Comparison of ENCODE assay signal across 11 cellular contexts in the genomic region with DNA sequence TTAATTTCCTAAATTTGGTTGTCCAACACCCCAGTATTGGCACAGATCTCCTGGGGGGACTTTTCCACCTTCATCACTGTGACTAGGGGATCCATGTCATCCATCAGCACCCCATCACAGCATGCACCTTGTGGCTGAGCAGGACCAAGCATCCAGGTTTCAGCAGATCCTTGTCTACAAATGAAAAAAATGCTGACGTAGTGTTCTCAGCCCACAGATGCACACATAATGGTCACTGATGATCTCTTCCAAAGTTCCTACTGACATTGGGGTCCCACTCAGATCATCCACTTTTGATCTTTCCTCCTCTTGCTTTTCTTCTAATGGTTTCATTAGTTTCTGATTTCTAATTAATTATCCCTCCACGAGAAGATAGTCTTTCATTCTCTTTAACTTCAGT.
"Had no signal": no experiment of that assay in that cellular context is flagged by ENCODE, and none has a peak within 500 bp of the region (broad histone marks: within the 10 kb centered on the region; RNA-seq: fewer than 3 reads in every experiment).

No MANE protein-coding gene starts in this region.

- H3K4me1 Mint-ChIP-seq: GM23338, H9 had no signal

- H3K9me3 ChIP-seq: HAP-1 had no signal

- DNase-seq: GM23248, GOT3, H7, H9, HCEC 1CT, HFFc6 had no signal

- H3K36me3 ChIP-seq: HAP-1 had no signal

- H3K4me3 Mint-ChIP-seq: GM23338, H9, HFFc6 had no signal

- H3K4me1 ChIP-seq: HAP-1 had no signal

- FAIRE-seq: H1, H54 had no signal

- H3K4me2 ChIP-seq: GM23338 had no signal

- H3K27ac Mint-ChIP-seq: GM23338, H9, HFFc6 had no signal

- ATAC-seq: GM23338, HCT116 had no signal

- H3K9ac ChIP-seq: GM23248 had no signal

- H3K27ac ChIP-seq: GM23248 had no signal

- H3K9me3 Mint-ChIP-seq: HFFc6 had no signal

- H2AFZ ChIP-seq: GM23248, GM23338 had no signal

- H3K4me3 ChIP-seq: GM23248, GM23338, HAP-1 had no signal
